In the genomic region with DNA sequence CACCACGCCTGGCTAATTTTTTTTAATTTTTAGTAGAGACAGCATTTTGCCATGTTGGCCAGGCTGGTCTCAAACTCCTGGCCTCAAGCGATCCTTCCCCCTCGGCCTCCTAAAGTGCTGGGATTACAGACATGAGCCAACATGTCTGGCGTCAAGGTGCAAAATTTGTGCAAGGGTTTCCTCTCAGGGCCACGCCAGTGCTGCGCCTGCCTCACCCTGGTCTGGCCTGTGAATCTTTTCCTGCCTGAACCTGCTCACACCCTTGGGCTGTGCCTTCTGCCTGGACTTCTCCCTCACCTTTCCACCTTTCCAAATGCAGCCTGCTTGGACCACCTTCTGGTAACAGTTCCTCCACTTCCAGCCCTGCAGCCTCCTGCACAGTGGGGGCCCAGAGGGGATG, we compare ENCODE assay signal across 27 cellular contexts.
"Had no signal": no experiment of that assay in that cellular context is flagged by ENCODE, and none has a peak within 500 bp of the region (broad histone marks: within the 10 kb centered on the region; RNA-seq: fewer than 3 reads in every experiment).

No MANE protein-coding gene starts in this region.

- H3K4me3 ChIP-seq: adrenal gland, MG63, PC-9, SK-N-MC had no signal

- H3K27ac ChIP-seq: adrenal gland, PC-9, SK-N-MC had no signal

- H3K4me1 ChIP-seq: adrenal gland had no signal

- H3K27me3 ChIP-seq: adrenal gland, MG63 had no signal

- H3K4me3 Mint-ChIP-seq: activated CD4-positive, alpha-beta memory T cell treated with anti-CD3 and anti-CD28 coated beads for 36 hours; activated CD4-positive, alpha-beta T cell treated with anti-CD3 and anti-CD28 coated beads, Interleukin-2, amount 10 ng/mL, durations not matched to agents 7 days and 5 days; activated naive CD4-positive, alpha-beta T cell treated with anti-CD3 and anti-CD28 coated beads, Interleukin-2, amount 10 ng/mL, durations not matched to agents 7 days and 5 days; activated naive CD8-positive, alpha-beta T cell treated with anti-CD3 and anti-CD28 coated beads, Interleukin-2, amount 10 ng/mL, durations not matched to agents 7 days and 5 days; activated T-cell treated with anti-CD3 and anti-CD28 coated beads, Interleukin-2, amount 50 U/mL, for 4 hours; IgD-negative memory B cell; T-cell had no signal

- H3K9me3 ChIP-seq: adrenal gland, MG63 had no signal

- DNase-seq: activated CD4-positive, alpha-beta memory T cell treated with anti-CD3 and anti-CD28 coated beads for 36 hours; activated CD4-positive, alpha-beta T cell treated with anti-CD3 and anti-CD28 coated beads, Interleukin-2, amount 10 ng/mL, durations not matched to agents 7 days and 5 days; activated CD4-positive, CD25-positive, alpha-beta regulatory T cell; activated CD8-positive, alpha-beta memory T cell treated with anti-CD3 and anti-CD28 coated beads for 24 hours; activated gamma-delta T cell treated with Interleukin-2 at 50 U/mL for 16 hours; activated naive CD4-positive, alpha-beta T cell treated with anti-CD3 and anti-CD28 coated beads, Interleukin-2, amount 10 ng/mL, durations not matched to agents 7 days and 5 days; activated naive CD8-positive, alpha-beta T cell treated with anti-CD3 and anti-CD28 coated beads, Interleukin-2, amount 10 ng/mL, durations not matched to agents 7 days and 5 days; activated T-cell treated with anti-CD3 and anti-CD28 coated beads, Interleukin-2, amount 50 U/mL, for 4 hours; adrenal gland; anterior cingulate cortex; central memory CD4-positive, alpha-beta T cell; KG1; MG63; MV-4-11; NCI-H1105 treated with DMSO at 0.1 percent for 48 hours; NCI-H1436 treated with DMSO at 0.1 percent for 48 hours; NCI-H187; NCI-H2081; NCI-H524; PC-9; T-cell; T-helper 2 cell; T1000 had no signal

- H3K36me3 ChIP-seq: adrenal gland had no signal

- ATAC-seq: activated T-cell treated with anti-CD3 and anti-CD28 coated beads, Interleukin-2, amount 50 U/mL, for 4 hours; Right ventricle myocardium inferior; T-cell had no signal

- FAIRE-seq: TTC549 had no signal

- H3K27ac Mint-ChIP-seq: activated CD4-positive, alpha-beta memory T cell treated with anti-CD3 and anti-CD28 coated beads for 36 hours; activated CD4-positive, alpha-beta T cell treated with anti-CD3 and anti-CD28 coated beads, Interleukin-2, amount 10 ng/mL, durations not matched to agents 7 days and 5 days; activated naive CD4-positive, alpha-beta T cell treated with anti-CD3 and anti-CD28 coated beads, Interleukin-2, amount 10 ng/mL, durations not matched to agents 7 days and 5 days; T-cell had no signal

- H3K4me2 ChIP-seq: PC-9 had no signal

- H3K9me3 Mint-ChIP-seq: activated CD4-positive, alpha-beta memory T cell treated with anti-CD3 and anti-CD28 coated beads for 36 hours; activated CD4-positive, alpha-beta T cell treated with anti-CD3 and anti-CD28 coated beads, Interleukin-2, amount 10 ng/mL, durations not matched to agents 7 days and 5 days; activated naive CD4-positive, alpha-beta T cell treated with anti-CD3 and anti-CD28 coated beads, Interleukin-2, amount 10 ng/mL, durations not matched to agents 7 days and 5 days; activated naive CD8-positive, alpha-beta T cell treated with anti-CD3 and anti-CD28 coated beads, Interleukin-2, amount 10 ng/mL, durations not matched to agents 7 days and 5 days; activated T-cell treated with anti-CD3 and anti-CD28 coated beads, Interleukin-2, amount 50 U/mL, for 4 hours; IgD-negative memory B cell; T-cell had no signal

- H2AFZ ChIP-seq: PC-9 had no signal

- H3K27me3 Mint-ChIP-seq: activated CD4-positive, alpha-beta memory T cell treated with anti-CD3 and anti-CD28 coated beads for 36 hours; activated CD4-positive, alpha-beta T cell treated with anti-CD3 and anti-CD28 coated beads, Interleukin-2, amount 10 ng/mL, durations not matched to agents 7 days and 5 days; activated naive CD4-positive, alpha-beta T cell treated with anti-CD3 and anti-CD28 coated beads, Interleukin-2, amount 10 ng/mL, durations not matched to agents 7 days and 5 days; activated naive CD8-positive, alpha-beta T cell treated with anti-CD3 and anti-CD28 coated beads, Interleukin-2, amount 10 ng/mL, durations not matched to agents 7 days and 5 days; IgD-negative memory B cell; T-cell had no signal
